In genomic region chr16:67943619-67944503, GRCh38 we compare ENCODE assay signal across 1 cellular context.
TF ChIP-seq lines count a peak whose summit lies in the region.

Gene LCAT (minus strand): TSS chr16:67944120. CDS start chr16:67944101, 19 bp downstream.

TF ChIP-seq in HepG2, 621 proteins besides CTCF, POLR2A, EP300 and RAD21 (continued from another document and continues in another):
- peak; percentile 46; the same call in 1 of the 2 replicates for TF ChIP-seq HMGXB3 (CRISPR knock-in tag; IDR thresholded peaks at IDR 0.05; ENCODE audit: borderline replicate concordance)
- TF ChIP-seq PHF20 (CRISPR knock-in tag; IDR thresholded peaks at IDR 0.05), result no peak; the same call in 1 of the 2 replicates
- 0 out of 2 replicates have a peak, but pooled peaks have one; percentile 51 for TF ChIP-seq FOXO4 (CRISPR knock-in tag; conservative IDR thresholded peaks at IDR 0.05)
- peak; percentile 72 for TF ChIP-seq ZNF564 (CRISPR knock-in tag; IDR thresholded peaks at IDR 0.05)
- TF ChIP-seq MAFK (conservative IDR thresholded peaks at IDR 0.05 in 1 of 2, IDR thresholded peaks at IDR 0.05 in 1 of 2; ENCODE audit: low read length in 2 of 2), result no peak
- peak; percentile 46; the same call in 1 of the 2 replicates for TF ChIP-seq MXD4 (CRISPR knock-in tag; IDR thresholded peaks at IDR 0.05)
- no peak for TF ChIP-seq NCOA5 (CRISPR knock-in tag; IDR thresholded peaks at IDR 0.05)
- peak; percentile 99 for TF ChIP-seq AGO2 (optimal IDR thresholded peaks at IDR 0.05; ENCODE audit: low read depth, low read length)
- TF ChIP-seq NR0B2 (CRISPR knock-in tag; IDR thresholded peaks at IDR 0.05), result peak; percentile 13; the same call in 1 of the 2 replicates
- TF ChIP-seq ZNF83 (CRISPR knock-in tag; IDR thresholded peaks at IDR 0.05; ENCODE audit: borderline replicate concordance), result no peak; the same call in 1 of the 2 replicates
- no peak for TF ChIP-seq NFE2 (CRISPR knock-in tag; IDR thresholded peaks at IDR 0.05)
- TF ChIP-seq ZNF704 (CRISPR knock-in tag; IDR thresholded peaks at IDR 0.05; ENCODE audit: borderline replicate concordance), result peak; percentile 20
- TF ChIP-seq ZNF180 (CRISPR knock-in tag; IDR thresholded peaks at IDR 0.05; ENCODE audit: borderline replicate concordance, low read depth), result no peak
- TF ChIP-seq TCF7 (IDR thresholded peaks at IDR 0.05; ENCODE audit: low read depth), result no peak
- TF ChIP-seq ZNF672 (CRISPR knock-in tag; IDR thresholded peaks at IDR 0.05), result no peak
- no peak; the same call in 1 of the 2 replicates for TF ChIP-seq ZBTB39 (CRISPR knock-in tag; IDR thresholded peaks at IDR 0.05)
- TF ChIP-seq KLF16 (CRISPR knock-in tag; IDR thresholded peaks at IDR 0.05), result peak in 1 of 2 experiments; percentile 59; a peak in 1 of 4 replicates
- peak; percentile 47; the same call in 1 of the 2 replicates for TF ChIP-seq JUN (CRISPR knock-in tag; IDR thresholded peaks at IDR 0.05)
- TF ChIP-seq CHCHD3 (CRISPR knock-in tag; IDR thresholded peaks at IDR 0.05), result peak; percentile 88; the same call in 1 of the 2 replicates
- TF ChIP-seq ZNF225 (CRISPR knock-in tag; IDR thresholded peaks at IDR 0.05), result no peak; the same call in 1 of the 2 replicates
- TF ChIP-seq ARID3A (IDR thresholded peaks at IDR 0.05; ENCODE audit: low read depth, low read length), result no peak
- no peak; the same call in 1 of the 2 replicates for TF ChIP-seq DMAP1 (CRISPR knock-in tag; IDR thresholded peaks at IDR 0.05)
- TF ChIP-seq FOXA1 (IDR thresholded peaks at IDR 0.05), result no peak
- no peak for TF ChIP-seq FOXA1 (CRISPR knock-in tag; IDR thresholded peaks at IDR 0.05)
- TF ChIP-seq EZH2 (conservative IDR thresholded peaks at IDR 0.05; ENCODE audit: low read depth, low read length), result no peak
- TF ChIP-seq NR3C1 (CRISPR knock-in tag; IDR thresholded peaks at IDR 0.05), result no peak
- 0 out of 2 replicates have a peak, but pooled peaks have one; percentile 4 for TF ChIP-seq SMC3 (IDR thresholded peaks at IDR 0.05; ENCODE audit: low read length)
- no peak for TF ChIP-seq ZBTB40 (IDR thresholded peaks at IDR 0.05)
- no peak for TF ChIP-seq ZBTB40 (CRISPR knock-in tag; IDR thresholded peaks at IDR 0.05)
- no peak for TF ChIP-seq ZNF337 (CRISPR knock-in tag; IDR thresholded peaks at IDR 0.05; ENCODE audit: borderline replicate concordance, low read depth)
- no peak for TF ChIP-seq FOXJ3 (CRISPR knock-in tag; IDR thresholded peaks at IDR 0.05; ENCODE audit: borderline replicate concordance)
- TF ChIP-seq ZNF644 (CRISPR knock-in tag; IDR thresholded peaks at IDR 0.05; ENCODE audit: low read depth), result no peak
- peak; percentile 20 for TF ChIP-seq ZNF781 (CRISPR knock-in tag; IDR thresholded peaks at IDR 0.05; ENCODE audit: borderline replicate concordance, not compliant biosample characterization)
- peak; percentile 49 for TF ChIP-seq U2AF1 (optimal IDR thresholded peaks at IDR 0.05; ENCODE audit: low read depth, low read length)
- 0 out of 2 replicates have a peak, but pooled peaks have one; percentile 51 for TF ChIP-seq KAT8 (CRISPR knock-in tag; IDR thresholded peaks at IDR 0.05)
- peak; percentile 40; the same call in 1 of the 2 replicates for TF ChIP-seq TFDP2 (CRISPR knock-in tag; IDR thresholded peaks at IDR 0.05)
- no peak for TF ChIP-seq PAX8 (CRISPR knock-in tag; IDR thresholded peaks at IDR 0.05; ENCODE audit: borderline replicate concordance)
- TF ChIP-seq ZNF24 (IDR thresholded peaks at IDR 0.05), result 0 out of 2 replicates have a peak, but pooled peaks have one; percentile 4
- TF ChIP-seq SCMH1 (CRISPR knock-in tag; IDR thresholded peaks at IDR 0.05; ENCODE audit: borderline replicate concordance), result no peak
- no peak for TF ChIP-seq NR2C2 (CRISPR knock-in tag; IDR thresholded peaks at IDR 0.05; ENCODE audit: borderline replicate concordance)
